Comparison of ENCODE assay signal across 8 cellular contexts in genomic region chr17:35795007-35795870, GRCh38. TPM values are rescaled to one million over a fixed set of nuclear protein-coding genes. Genes with fewer than 3 reads are reported as not detected.
A peak's percentile ranks its signal among the peaks of the same experiment; 100 is the strongest.
DNase-seq lines count a peak whose midpoint lies in the region; ATAC-seq and TF ChIP-seq lines count a peak whose summit lies in the region.

Gene MMP28 (minus strand): TSS chr17:35795641. CDS start chr17:35795377, 264 bp downstream.

- peaks cover 2 to 8% of the 10 kb centered on the region in 2 donors for H3K4me1 ChIP-seq in lung (ENCODE audit: control insufficient read depth in 2 of 2, insufficient read depth in 2 of 2, low read length in 2 of 2)

- TF ChIP-seq CTCF in HL-60 (IDR thresholded peaks at IDR 0.05; ENCODE audit: insufficient read depth, low read length) (no peak), lung (IDR thresholded peaks at IDR 0.05; ENCODE audit: control extremely low read depth, extremely low read depth) (no peak)

- DNase-seq in AG08395 (ENCODE audit: low spot score) (peak; percentile 1), HL-60 (ENCODE audit: low read depth in 1 of 2, low spot score in 1 of 2) (no peak), dermis blood vessel endothelial cell (peak; percentile 45), lung (ENCODE audit: low spot score) (peak; percentile 64)
- peak in 3 of 4 experiments; percentile 9 to 19 (median 9) for DNase-seq in activated CD4-positive, CD25-positive, alpha-beta regulatory T cell (lab: John Stamatoyannopoulos, UW)
- DNase-seq in stimulated activated naive CD4-positive, alpha-beta T cell treated with Interleukin-2 at 50 U/mL for 16 hours (lab: John Stamatoyannopoulos, UW): peak; percentile 31
- no peak for DNase-seq in NK-92 treated with Interleukin-12 subunit alpha and Interleukin-12 subunit beta, amount 100 ng/mL, for 24 hours (lab: John Stamatoyannopoulos, UW)

- H3K27ac ChIP-seq in HL-60 (replicated peaks) (no peak within 1 kb of the TSS), lung (ENCODE audit: low read depth in 1 of 2, low read length in 1 of 2) (peak within 1 kb of the TSS in 1 of 2 donors; percentile 86)

- H3K4me3 ChIP-seq in HL-60 (replicated peaks; ENCODE audit: insufficient read depth, low read length) (peak within 1 kb of the TSS; percentile 33), lung (peak within 1 kb of the TSS; percentile 65)

- 0 to 1% methylated on average over 60 to 89 of the region's 89 CpGs for WGBS in lung, 2 donors

- no peaks in the 10 kb centered on the region for H3K36me3 ChIP-seq in lung (ENCODE audit: control insufficient read depth in 2 of 2, insufficient read depth in 2 of 2, low read length in 2 of 2)

- ATAC-seq in lung (ENCODE audit: insufficient read depth, low FRiP score) (peak; percentile 77), HG03045 (IDR thresholded peaks at IDR 0.05; ENCODE audit: unreplicated experiment) (no peak)

- no peaks in the 10 kb centered on the region for H3K9me3 ChIP-seq in lung (ENCODE audit: control insufficient read depth in 2 of 2, insufficient read depth in 1 of 2, low read length in 1 of 2)

- H3K27me3 ChIP-seq in HL-60 (ENCODE audit: insufficient read depth, poor library complexity, severe bottlenecking) (peaks cover 38% of the 10 kb centered on the region), lung (ENCODE audit: control insufficient read depth, insufficient read depth) (no peaks in the 10 kb centered on the region)

RNA-seq across cellular contexts. Expression of gene MMP28, which starts in this region (rescaled TPM):
- total RNA-seq in dermis blood vessel endothelial cell: 14.1 and 38.1 TPM in 2 replicates
- 10 to 100 TPM; 30.5 to 54.5 TPM for total RNA-seq in lung
- polyA plus RNA-seq in lung: 10 to 100 TPM; 34.2 to 72.6 TPM

Comparison
In these comparisons a context has a peak if more than half of its experiments do, and no peak if none do; other contexts are left out.
1. DNase-seq: peak in AG08395 (single experiment), activated CD4-positive, CD25-positive, alpha-beta regulatory T cell (3 of 4), dermis blood vessel endothelial cell (single experiment), lung (single experiment) and stimulated activated naive CD4-positive, alpha-beta T cell treated with Interleukin-2 at 50 U/mL for 16 hours (single experiment); none in HL-60 (0 of 2) and NK-92 treated with Interleukin-12 subunit alpha and Interleukin-12 subunit beta, amount 100 ng/mL, for 24 hours (single experiment).